8 cellular contexts compared by ENCODE assay signal in genomic region chr9:37904647-37905505, GRCh38.
DNase-seq lines count a peak whose midpoint lies in the region; ATAC-seq and TF ChIP-seq lines count a peak whose summit lies in the region.

No MANE protein-coding gene starts in this region.

- peak overlapping the region; percentile 81 for H3K27ac ChIP-seq in angular gyrus (ENCODE audit: low read depth, low read length)

- DNase-seq in AG09309 (ENCODE audit: low read depth) (no peak), HFF-Myc (ENCODE audit: extremely low read depth, low read depth) (no peak), 8988T (no peak)
- DNase-seq in stimulated activated effector memory CD8-positive, alpha-beta T cell treated with anti-CD3 and anti-CD28 coated beads, Interleukin-12 subunit alpha, Interleukin-12 subunit beta, amount 100 ng/mL, for 72 hours (ENCODE audit: low spot score in 2 of 2), result no peak

- peak overlapping the region; percentile 82 for H3K4me3 Mint-ChIP-seq in stimulated activated effector memory CD8-positive, alpha-beta T cell treated with anti-CD3 and anti-CD28 coated beads, Interleukin-12 subunit alpha, Interleukin-12 subunit beta, amount 100 ng/mL, for 72 hours

- TF ChIP-seq CTCF in AG09309 (IDR thresholded peaks at IDR 0.05; ENCODE audit: control insufficient read depth, insufficient read depth, low read depth, low read length, missing control alignments) (no peak), HFF-Myc (IDR thresholded peaks at IDR 0.05; ENCODE audit: low read depth, low read length, missing control alignments) (no peak)

- H3K4me3 ChIP-seq in AG09309 (ENCODE audit: control insufficient read depth, low read depth, low read length) (peak overlapping the region; percentile 59), HFF-Myc (replicated peaks; ENCODE audit: low read depth, low read length) (peak overlapping the region; percentile 67), iPS-18c (ENCODE audit: insufficient read depth, low read depth, low read length) (peak overlapping the region; percentile 85)

- H3K4me1 Mint-ChIP-seq in stimulated activated effector memory CD8-positive, alpha-beta T cell treated with anti-CD3 and anti-CD28 coated beads, Interleukin-12 subunit alpha, Interleukin-12 subunit beta, amount 100 ng/mL, for 72 hours, result peaks cover 21% of the 10 kb centered on the region

- H3K9me3 ChIP-seq in iPS-18c (ENCODE audit: control insufficient read depth, insufficient read depth, low read length), result no peaks in the 10 kb centered on the region

- peak overlapping the region; percentile 96 for H3K27ac Mint-ChIP-seq in stimulated activated effector memory CD8-positive, alpha-beta T cell treated with anti-CD3 and anti-CD28 coated beads, Interleukin-12 subunit alpha, Interleukin-12 subunit beta, amount 100 ng/mL, for 72 hours

- peaks cover 21% of the 10 kb centered on the region for H3K36me3 Mint-ChIP-seq in stimulated activated effector memory CD8-positive, alpha-beta T cell treated with anti-CD3 and anti-CD28 coated beads, Interleukin-12 subunit alpha, Interleukin-12 subunit beta, amount 100 ng/mL, for 72 hours

- ATAC-seq in stimulated activated effector memory CD8-positive, alpha-beta T cell treated with anti-CD3 and anti-CD28 coated beads, Interleukin-12 subunit alpha, Interleukin-12 subunit beta, amount 100 ng/mL, for 72 hours, result no peak
- ATAC-seq in GM19397 (IDR thresholded peaks at IDR 0.05; ENCODE audit: unreplicated experiment) (no peak), GM19035 (IDR thresholded peaks at IDR 0.05; ENCODE audit: unreplicated experiment) (no peak)

- no peaks in the 10 kb centered on the region for H3K9me3 Mint-ChIP-seq in stimulated activated effector memory CD8-positive, alpha-beta T cell treated with anti-CD3 and anti-CD28 coated beads, Interleukin-12 subunit alpha, Interleukin-12 subunit beta, amount 100 ng/mL, for 72 hours
